ENCODE assay signal across 8 cellular contexts in genomic region chr12:47808049-47808448, GRCh38. TPM values are rescaled to one million over a fixed set of nuclear protein-coding genes. Genes with fewer than 3 reads are reported as not detected.
DNase-seq lines count a peak whose midpoint lies in the region; ATAC-seq and TF ChIP-seq lines count a peak whose summit lies in the region.

No MANE protein-coding gene starts in this region.

- no peaks in the 10 kb centered on the region for H3K36me3 ChIP-seq in SU-DHL-6 (ENCODE audit: low read length)

- H4K20me1 ChIP-seq in SU-DHL-6 (ENCODE audit: low read depth, low read length) = no peaks in the 10 kb centered on the region; the same call in 1 of the 2 replicates

- peak overlapping the region; percentile 84 for H3K4me2 ChIP-seq in SU-DHL-6 (ENCODE audit: low read depth, low read length, poor library complexity, severe bottlenecking)

- H3K27me3 ChIP-seq in SU-DHL-6 (ENCODE audit: low read length) = no peaks in the 10 kb centered on the region

- H2AFZ ChIP-seq in SU-DHL-6 (ENCODE audit: low read depth, low read length, severe bottlenecking) = no peak overlapping the region

- H3K9ac ChIP-seq in SU-DHL-6 (ENCODE audit: low read length) = peak overlapping the region; percentile 19; the same call in 1 of the 2 replicates

- peaks cover 67% of the 10 kb centered on the region for H3K4me1 Mint-ChIP-seq in mesothelial cell of epicardium
- peaks cover 95% of the 10 kb centered on the region for H3K4me1 Mint-ChIP-seq in stimulated activated effector memory CD8-positive, alpha-beta T cell treated with anti-CD3 and anti-CD28 coated beads, Interleukin-12 subunit alpha, Interleukin-12 subunit beta, amount 100 ng/mL, for 72 hours

- peaks cover 32% of the 10 kb centered on the region for H3K79me2 ChIP-seq in SU-DHL-6 (ENCODE audit: insufficient read depth, low read length)

- H3F3A ChIP-seq in SU-DHL-6 (ENCODE audit: insufficient read depth) = peaks cover 38% of the 10 kb centered on the region

- DNase-seq in EH (ENCODE audit: low read depth) (peak; percentile 65), amniotic epithelial cell (ENCODE audit: low read depth) (peak; percentile 54), mesothelial cell of epicardium (ENCODE audit: low spot score in 2 of 2, unreplicated experiment in 2 of 2) (no peak), SK-N-DZ (ENCODE audit: low spot score) (no peak), SIG-M5 (lab: John Stamatoyannopoulos, UW) (no peak)
- peak; percentile 63 to 90 for DNase-seq in stimulated activated effector memory CD8-positive, alpha-beta T cell treated with anti-CD3 and anti-CD28 coated beads, Interleukin-12 subunit alpha, Interleukin-12 subunit beta, amount 100 ng/mL, for 72 hours (ENCODE audit: low spot score in 2 of 2)

- no peaks in the 10 kb centered on the region for H3K27me3 Mint-ChIP-seq in mesothelial cell of epicardium (ENCODE audit: low read depth)

- no peaks in the 10 kb centered on the region for H3K9me3 Mint-ChIP-seq in mesothelial cell of epicardium
- no peaks in the 10 kb centered on the region for H3K9me3 Mint-ChIP-seq in stimulated activated effector memory CD8-positive, alpha-beta T cell treated with anti-CD3 and anti-CD28 coated beads, Interleukin-12 subunit alpha, Interleukin-12 subunit beta, amount 100 ng/mL, for 72 hours

- ATAC-seq in HG02642 (IDR thresholded peaks at IDR 0.05; ENCODE audit: poor library complexity, unreplicated experiment) = peak; percentile 48
- ATAC-seq in stimulated activated effector memory CD8-positive, alpha-beta T cell treated with anti-CD3 and anti-CD28 coated beads, Interleukin-12 subunit alpha, Interleukin-12 subunit beta, amount 100 ng/mL, for 72 hours = peak; percentile 67

- H3K9me2 ChIP-seq in SU-DHL-6 (replicated peaks; ENCODE audit: insufficient read depth, low read length) = no peaks in the 10 kb centered on the region

- no peak overlapping the region for H3K4me3 ChIP-seq in SU-DHL-6 (ENCODE audit: insufficient read depth, low read length, poor library complexity, severe bottlenecking)

- TF ChIP-seq CTCF in SU-DHL-6 (IDR thresholded peaks at IDR 0.05; ENCODE audit: insufficient read depth, low read length, poor library complexity, severe bottlenecking) (no peak), mesothelial cell of epicardium (IDR thresholded peaks at IDR 0.05; ENCODE audit: unreplicated experiment) (no peak)

- H3K27ac Mint-ChIP-seq in mesothelial cell of epicardium = peak overlapping the region; percentile 65
- H3K27ac Mint-ChIP-seq in stimulated activated effector memory CD8-positive, alpha-beta T cell treated with anti-CD3 and anti-CD28 coated beads, Interleukin-12 subunit alpha, Interleukin-12 subunit beta, amount 100 ng/mL, for 72 hours = peak overlapping the region; percentile 99

- H3K27ac ChIP-seq in SU-DHL-6 (ENCODE audit: low read depth, low read length) = peak overlapping the region; percentile 52

- peaks cover 4% of the 10 kb centered on the region for H3K36me3 Mint-ChIP-seq in mesothelial cell of epicardium
- H3K36me3 Mint-ChIP-seq in stimulated activated effector memory CD8-positive, alpha-beta T cell treated with anti-CD3 and anti-CD28 coated beads, Interleukin-12 subunit alpha, Interleukin-12 subunit beta, amount 100 ng/mL, for 72 hours = peaks cover 94% of the 10 kb centered on the region

- no peaks in the 10 kb centered on the region for H3K9me3 ChIP-seq in SU-DHL-6 (ENCODE audit: insufficient read depth, low read length)

- no peak overlapping the region for H3K4me3 Mint-ChIP-seq in mesothelial cell of epicardium
- peak overlapping the region; percentile 98 for H3K4me3 Mint-ChIP-seq in stimulated activated effector memory CD8-positive, alpha-beta T cell treated with anti-CD3 and anti-CD28 coated beads, Interleukin-12 subunit alpha, Interleukin-12 subunit beta, amount 100 ng/mL, for 72 hours

RNA-seq across cellular contexts. Expression of gene HDAC7, which starts 11.7 kb away (rescaled TPM):
- total RNA-seq in mesothelial cell of epicardium = 113 to 132 TPM (median 123 TPM) in 3 replicates
- 14.4 TPM in 2 replicates for polyA plus RNA-seq in SK-N-DZ (2014; cell fraction: cytosol; rRNA removed)
- 45.6 and 46.2 TPM in 2 replicates for polyA plus RNA-seq in SK-N-DZ (2014; cell fraction: nucleus; rRNA removed)

RNA-seq across cellular contexts. Expression of gene SLC48A1, which starts 35.0 kb away (rescaled TPM):
- 25.3 to 27.7 TPM (median 27.0 TPM) in 3 replicates for total RNA-seq in mesothelial cell of epicardium
- polyA plus RNA-seq in SK-N-DZ (2014; cell fraction: cytosol; rRNA removed) = 10.2 and 10.8 TPM in 2 replicates
- 5.3 and 5.7 TPM in 2 replicates for polyA plus RNA-seq in SK-N-DZ (2014; cell fraction: nucleus; rRNA removed)

RNA-seq across cellular contexts. Expression of gene RAPGEF3, which starts 49.4 kb away (rescaled TPM):
- total RNA-seq in mesothelial cell of epicardium = 18.0 to 20.9 TPM (median 19.4 TPM) in 3 replicates
- 1.3 and 4.6 TPM in 2 replicates for polyA plus RNA-seq in SK-N-DZ (2014; cell fraction: cytosol; rRNA removed)
- 1.6 and 2.8 TPM in 2 replicates for polyA plus RNA-seq in SK-N-DZ (2014; cell fraction: nucleus; rRNA removed)

Comparison
In these comparisons a context has a peak if more than half of its experiments do, and no peak if none do; other contexts are left out.
1. DNase-seq: peak in EH (single experiment), amniotic epithelial cell (single experiment) and stimulated activated effector memory CD8-positive, alpha-beta T cell treated with anti-CD3 and anti-CD28 coated beads, Interleukin-12 subunit alpha, Interleukin-12 subunit beta, amount 100 ng/mL, for 72 hours (2 of 2); none in mesothelial cell of epicardium (0 of 2), SK-N-DZ (single experiment) and SIG-M5 (single experiment).